In the genomic region with DNA sequence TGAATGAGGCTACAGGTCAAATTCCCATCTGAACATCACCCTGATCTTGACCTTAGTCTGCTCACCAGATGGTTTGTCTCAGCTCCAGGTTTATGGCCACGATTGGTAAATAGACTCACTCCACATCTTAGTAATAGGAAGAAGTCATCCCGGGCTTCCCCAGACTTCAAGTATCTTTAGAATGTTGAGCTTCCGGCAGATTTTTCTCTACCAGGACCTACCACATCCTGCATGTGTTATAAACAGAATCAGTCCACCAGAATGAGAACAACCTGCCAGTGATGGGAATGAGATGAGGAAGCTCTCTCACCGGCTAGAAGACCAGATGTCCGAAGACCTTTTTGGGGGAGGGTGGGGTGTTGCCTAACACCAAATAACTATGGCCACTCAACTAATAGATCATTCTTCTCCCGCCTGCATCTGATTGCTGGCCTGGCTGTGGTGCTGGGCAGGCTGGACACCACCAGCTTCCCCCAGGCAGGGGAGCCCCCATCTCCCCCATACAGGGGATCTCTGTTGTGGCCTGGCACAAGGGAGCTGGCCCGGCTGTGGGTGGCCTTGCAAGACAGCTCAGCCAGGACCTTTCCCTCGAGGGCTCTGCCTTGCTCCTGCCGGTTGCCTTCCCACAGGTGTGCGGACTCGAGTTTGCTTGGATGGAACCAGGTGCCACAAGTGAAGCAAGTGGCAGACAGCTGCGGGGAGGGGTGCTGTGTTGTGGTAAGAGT, we compare ENCODE assay signal across 10 cellular contexts.
DNase-seq lines count a peak whose midpoint lies in the region; ATAC-seq and TF ChIP-seq lines count a peak whose summit lies in the region.
"Had no signal": no experiment of that assay in that cellular context is flagged by ENCODE, and none has a peak within 500 bp of the region (broad histone marks: within the 10 kb centered on the region; RNA-seq: fewer than 3 reads in every experiment).

No MANE protein-coding gene starts in this region.

- H3K36me3 Mint-ChIP-seq in activated naive CD8-positive, alpha-beta T cell treated with anti-CD3 and anti-CD28 coated beads for 36 hours = peaks cover 1% of the 10 kb centered on the region

- 91% methylated on average over 12 of the region's 12 CpGs for WGBS in hepatocyte (ENCODE audit: low lambda C conversion rate, missing lambda C conversion rate)

- H3K4me1 Mint-ChIP-seq in activated naive CD8-positive, alpha-beta T cell treated with anti-CD3 and anti-CD28 coated beads for 36 hours = peaks cover 62% of the 10 kb centered on the region

- H3K4me3 Mint-ChIP-seq in activated naive CD8-positive, alpha-beta T cell treated with anti-CD3 and anti-CD28 coated beads for 36 hours = peak overlapping the region; percentile 62

- H3K4me2 ChIP-seq in hepatocyte = no peak overlapping the region

- H3K27me3 ChIP-seq in layer of hippocampus (ENCODE audit: control insufficient read depth, insufficient read depth, low read length) = no peaks in the 10 kb centered on the region
- H3K27me3 ChIP-seq in hepatocyte = no peaks in the 10 kb centered on the region
- H3K27me3 ChIP-seq: body of pancreas had no signal

- peak overlapping the region; percentile 67 for H3K27ac ChIP-seq in layer of hippocampus (ENCODE audit: low read depth, low read length)
- no peak overlapping the region for H3K27ac ChIP-seq in hepatocyte

- DNase-seq in A172 (ENCODE audit: low spot score) (peak; percentile 67), Daoy (ENCODE audit: low read depth) (peak; percentile 46), UCSD-AML1 (lab: John Stamatoyannopoulos, UW; ENCODE audit: unreplicated experiment) (no peak), hepatocyte (ENCODE audit: low spot score) (no peak)
- no peak for DNase-seq in activated naive CD8-positive, alpha-beta T cell treated with anti-CD3 and anti-CD28 coated beads for 36 hours
- DNase-seq: body of pancreas, NCI-H1105 had no signal

- ATAC-seq in GM19023 (IDR thresholded peaks at IDR 0.05; ENCODE audit: unreplicated experiment) (no peak), GM21529 (IDR thresholded peaks at IDR 0.05; ENCODE audit: unreplicated experiment) (no peak)
- ATAC-seq: body of pancreas had no signal

- H2AFZ ChIP-seq in hepatocyte = no peak overlapping the region

- H4K20me1 ChIP-seq in hepatocyte (ENCODE audit: insufficient read depth, poor library complexity, severe bottlenecking) = no peaks in the 10 kb centered on the region

- H3K9me3 Mint-ChIP-seq in activated naive CD8-positive, alpha-beta T cell treated with anti-CD3 and anti-CD28 coated beads for 36 hours = no peaks in the 10 kb centered on the region

- peaks cover 15% of the 10 kb centered on the region for H3K4me1 ChIP-seq in hepatocyte (ENCODE audit: insufficient read depth)

- no peak overlapping the region for H3K4me3 ChIP-seq in hepatocyte
- H3K4me3 ChIP-seq: body of pancreas had no signal

- H3K27me3 Mint-ChIP-seq in activated naive CD8-positive, alpha-beta T cell treated with anti-CD3 and anti-CD28 coated beads for 36 hours = peaks cover 50% of the 10 kb centered on the region

- no peaks in the 10 kb centered on the region for H3K36me3 ChIP-seq in hepatocyte (replicated peaks; ENCODE audit: insufficient read depth, low read depth)

- TF ChIP-seq CTCF in hepatocyte (IDR thresholded peaks at IDR 0.05; ENCODE audit: poor library complexity) = no peak

- H3K9me3 ChIP-seq in hepatocyte (ENCODE audit: low read depth) = no peaks in the 10 kb centered on the region
- H3K9me3 ChIP-seq: body of pancreas had no signal

- no peaks in the 10 kb centered on the region for H3K79me2 ChIP-seq in hepatocyte

- no peaks in the 10 kb centered on the region for H3K9me2 ChIP-seq in hepatocyte (replicated peaks; ENCODE audit: insufficient read depth)

- peak overlapping the region; percentile 22 for H3K27ac Mint-ChIP-seq in activated naive CD8-positive, alpha-beta T cell treated with anti-CD3 and anti-CD28 coated beads for 36 hours

Comparison
In these comparisons a context has a peak if more than half of its experiments do, and no peak if none do; other contexts are left out.
1. DNase-seq: peak in A172 (single experiment) and Daoy (single experiment); none in activated naive CD8-positive, alpha-beta T cell treated with anti-CD3 and anti-CD28 coated beads for 36 hours (single experiment), UCSD-AML1 (single experiment) and hepatocyte (single experiment).